8 cellular contexts compared by ENCODE assay signal in genomic region chr1:241846862-241847539, GRCh38. TPM values are rescaled to one million over a fixed set of nuclear protein-coding genes. Genes with fewer than 3 reads are reported as not detected.
A peak's percentile ranks its signal among the peaks of the same experiment; 100 is the strongest.
DNase-seq lines count a peak whose midpoint lies in the region; FAIRE-seq and TF ChIP-seq lines count a peak whose summit lies in the region.

No MANE protein-coding gene starts in this region.

- peak overlapping the region; percentile 79 for H3K9ac ChIP-seq in endothelial cell of umbilical vein (replicated peaks; ENCODE audit: extremely low read depth, insufficient read depth, low read length)
- no peak overlapping the region for H3K9ac ChIP-seq in rectal smooth muscle tissue (ENCODE audit: low read length)

- peaks cover 11% of the 10 kb centered on the region for H3K79me2 ChIP-seq in endothelial cell of umbilical vein (ENCODE audit: control insufficient read depth, insufficient read depth, low read length)

- CTCF ChIA-PET in endothelial cell of umbilical vein (lab: Charles Lee) = interaction anchor here (1.4 to 1.9 kb wide), 3 partner anchors 152 to 315 kb away, joined by 4 to 11 read pairs (median 7); partner anchors contain the start of genes KMO and MAP1LC3C

- H3K4me3 ChIP-seq in GM06990 (replicated peaks; ENCODE audit: low read depth, low read length) (peak overlapping the region; percentile 96), Peyer's patch (peak overlapping the region in 1 of 4 donors; percentile 91), endothelial cell of umbilical vein (replicated peaks in 1 of 3; ENCODE audit: insufficient read depth in 1 of 3, low read depth in 1 of 3, low read length in 3 of 3) (peak overlapping the region in 2 of 3 experiments; percentile 61 to 69), rectal smooth muscle tissue (ENCODE audit: low read length) (peak overlapping the region; percentile 81)

- DNase-seq in GM06990 (ENCODE audit: extremely low read depth, insufficient read length) = no peak
- no peak for DNase-seq in Peyer's patch
- DNase-seq in endothelial cell of umbilical vein (ENCODE audit: low read depth, low spot score) = no peak
- no peak for DNase-seq in RPMI8226
- DNase-seq in SHP77 treated with DMSO at 0.1 percent for 48 hours (lab: John Stamatoyannopoulos, UW) = no peak
- DNase-seq in NCI-H1048 (lab: John Stamatoyannopoulos, UW) = no peak
- DNase-seq in NCI-H446 (lab: John Stamatoyannopoulos, UW) = no peak

- intact Hi-C loops in endothelial cell of umbilical vein (cut with micrococcal nuclease) = loop anchor here (1.0 to 5.0 kb wide), 2 partner anchors 151 to 330 kb away; partner anchors contain the start of gene FH

- H3K9me3 ChIP-seq in Peyer's patch (no peaks in the 10 kb centered on the region), endothelial cell of umbilical vein (replicated peaks; ENCODE audit: control insufficient read depth, insufficient read depth, low read length) (no peaks in the 10 kb centered on the region)

- H2AFZ ChIP-seq in endothelial cell of umbilical vein (ENCODE audit: low read depth, low read length) = peak overlapping the region; percentile 91

- TF ChIP-seq POLR2A in Peyer's patch (IDR thresholded peaks at IDR 0.05) = no peak
- no peak for TF ChIP-seq POLR2A in endothelial cell of umbilical vein (IDR thresholded peaks at IDR 0.05; ENCODE audit: low read depth, low read length)

- FAIRE-seq in endothelial cell of umbilical vein (lab: Jason Lieb, UNC) = no peak

- H3K36me3 ChIP-seq in GM06990 (ENCODE audit: control insufficient read depth, insufficient read depth, low read length) (no peaks in the 10 kb centered on the region), Peyer's patch (no peaks in the 10 kb centered on the region), endothelial cell of umbilical vein (ENCODE audit: control insufficient read depth in 2 of 2, extremely low read depth in 1 of 2, insufficient read depth in 2 of 2, low read length in 2 of 2) (peaks cover 0 to 2% of the 10 kb centered on the region in 2 experiments), rectal smooth muscle tissue (ENCODE audit: control insufficient read depth, insufficient read depth, low read length) (no peaks in the 10 kb centered on the region)

- H3K27me3 ChIP-seq in GM06990 (replicated peaks; ENCODE audit: control insufficient read depth, insufficient read depth, low read length) = no peaks in the 10 kb centered on the region
- no peaks in the 10 kb centered on the region for H3K27me3 ChIP-seq in Peyer's patch
- peaks cover 6 to 14% of the 10 kb centered on the region in 2 experiments for H3K27me3 ChIP-seq in endothelial cell of umbilical vein (ENCODE audit: control insufficient read depth in 2 of 2, insufficient read depth in 2 of 2, low read length in 2 of 2)
- H3K27me3 ChIP-seq in rectal smooth muscle tissue (ENCODE audit: control insufficient read depth, insufficient read depth, low read length) = no peaks in the 10 kb centered on the region

- no TSS peak for BruUV-seq in endothelial cell of umbilical vein (replicated peaks; lab: Mats Ljungman, UMichigan)

- peak overlapping the region; percentile 85 for H3K4me2 ChIP-seq in endothelial cell of umbilical vein (ENCODE audit: insufficient read depth, low read length)

- H3K27ac ChIP-seq in Peyer's patch (peak overlapping the region in 3 of 4 donors; percentile 96 to 99 (median 98)), endothelial cell of umbilical vein (ENCODE audit: insufficient read depth, low read depth, low read length) (peak overlapping the region; percentile 85), rectal smooth muscle tissue (ENCODE audit: low read depth, low read length) (peak overlapping the region; percentile 98)

- H3K4me1 ChIP-seq in Peyer's patch (peaks cover 0 to 8% (median 0%) of the 10 kb centered on the region in 4 donors), endothelial cell of umbilical vein (ENCODE audit: control insufficient read depth, extremely low read depth, insufficient read depth, low read length) (peaks cover 12% of the 10 kb centered on the region), rectal smooth muscle tissue (ENCODE audit: control insufficient read depth, insufficient read depth, low read length) (peaks cover 4% of the 10 kb centered on the region)

- H3K9me1 ChIP-seq in endothelial cell of umbilical vein (replicated peaks; ENCODE audit: control insufficient read depth, extremely low read depth, insufficient read depth, low read length) = no peaks in the 10 kb centered on the region

- no peak for TF ChIP-seq CTCF in GM06990 (IDR thresholded peaks at IDR 0.05; ENCODE audit: insufficient read depth, low read length, poor library complexity, severe bottlenecking)
- no peak for TF ChIP-seq CTCF in Peyer's patch (IDR thresholded peaks at IDR 0.05)
- TF ChIP-seq CTCF in endothelial cell of umbilical vein (IDR thresholded peaks at IDR 0.05; ENCODE audit: extremely low read depth in 1 of 2, insufficient read depth in 1 of 2, low read depth in 1 of 2, low read length in 2 of 2) = no peak

- POLR2A ChIA-PET in endothelial cell of umbilical vein (lab: Charles Lee) = no interaction called here

- H4K20me1 ChIP-seq in endothelial cell of umbilical vein (replicated peaks; ENCODE audit: control insufficient read depth, extremely low read depth, insufficient read depth, low read length) = no peaks in the 10 kb centered on the region

- dilution Hi-C loops in endothelial cell of umbilical vein (cut with MboI; ENCODE audit: extremely low pct_ligation_motif_present, low sequenced_read_pairs) = no loop called here

TF ChIP-seq in endothelial cell of umbilical vein, 7 proteins besides CTCF, POLR2A, EP300 and RAD21:
- TF ChIP-seq EZH2 (IDR thresholded peaks at IDR 0.05; ENCODE audit: borderline replicate concordance, low read depth, low read length, severe bottlenecking) = no peak
- TF ChIP-seq, protein P1, sequence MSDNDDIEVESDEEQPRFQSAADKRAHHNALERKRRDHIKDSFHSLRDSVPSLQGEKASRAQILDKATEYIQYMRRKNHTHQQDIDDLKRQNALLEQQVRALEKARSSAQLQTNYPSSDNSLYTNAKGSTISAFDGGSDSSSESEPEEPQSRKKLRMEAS (IDR thresholded peaks at IDR 0.05; ENCODE audit: insufficient read depth, insufficient read length) = no peak
- TF ChIP-seq POLR2AphosphoS5 (IDR thresholded peaks at IDR 0.05; ENCODE audit: insufficient read depth, low read depth, low read length) = no peak
- TF ChIP-seq FOS (IDR thresholded peaks at IDR 0.05; ENCODE audit: borderline replicate concordance, insufficient read depth, low read length) = no peak
- TF ChIP-seq MYC (IDR thresholded peaks at IDR 0.05; ENCODE audit: low read depth, low read length) = no peak
- no peak for TF ChIP-seq JUN (IDR thresholded peaks at IDR 0.05; ENCODE audit: borderline replicate concordance, insufficient read depth, insufficient read length, low read depth)
- no peak for TF ChIP-seq GATA2 (IDR thresholded peaks at IDR 0.05; ENCODE audit: insufficient read depth, insufficient read length, low read depth, low read length)

RNA-seq across cellular contexts. Expression of gene EXO1, which starts 1.0 kb away (rescaled TPM):
- total RNA-seq in Peyer's patch = 1 to 10 TPM in 3 of 4 donors, under 1 TPM in 1; 0.66 to 5.8 (median 1.8) TPM
- 19.8 and 23.5 TPM in 2 replicates for total RNA-seq in endothelial cell of umbilical vein
- 2.2 and 4.1 TPM in 2 replicates for polyA plus RNA-seq in endothelial cell of umbilical vein
- polyA plus RNA-seq in endothelial cell of umbilical vein (2011; cell fraction: cytosol; rRNA removed) = 5.2 and 6.7 TPM in 2 replicates
- 7.5 and 13.2 TPM in 2 replicates for polyA plus RNA-seq in endothelial cell of umbilical vein (2011; cell fraction: nucleus; rRNA removed)
- polyA plus RNA-seq in endothelial cell of umbilical vein (2012) = 5.1 and 9.5 TPM in 2 replicates
- polyA minus RNA-seq in endothelial cell of umbilical vein = 9.5 and 13.6 TPM in 2 replicates
- polyA minus RNA-seq in endothelial cell of umbilical vein (2011; cell fraction: cytosol; rRNA and poly(A)+ RNA removed) = 43.7 TPM
- polyA minus RNA-seq in endothelial cell of umbilical vein (2011; cell fraction: nucleus; rRNA and poly(A)+ RNA removed) = 10.5 and 10.9 TPM in 2 replicates
